7 cellular contexts compared by ENCODE assay signal in genomic region chr12:43758247-43758727, GRCh38. TPM values are rescaled to one million over a fixed set of nuclear protein-coding genes. Genes with fewer than 3 reads are reported as not detected.
A peak's percentile ranks its signal among the peaks of the same experiment; 100 is the strongest.
DNase-seq lines count a peak whose midpoint lies in the region; ATAC-seq and TF ChIP-seq lines count a peak whose summit lies in the region.

No MANE protein-coding gene starts in this region.

- H3K79me2 ChIP-seq in OCI-LY7 (ENCODE audit: insufficient read depth, low read depth, low read length), result peaks cover 75% of the 10 kb centered on the region

- H3K27ac Mint-ChIP-seq in chondrocyte (ENCODE audit: unreplicated experiment), result peak overlapping the region; percentile 73
- H3K27ac Mint-ChIP-seq in stimulated activated naive B cell treated with anti-CD40 and anti-IgM and Interleukin-4, amounts not matched to agents 10 μg/mL and 1 μg/mL and 100 μg/mL, for 72 hours, result peak overlapping the region; percentile 99

- peak overlapping the region; percentile 85 for H3K4me3 Mint-ChIP-seq in chondrocyte (ENCODE audit: unreplicated experiment)
- H3K4me3 Mint-ChIP-seq in stimulated activated naive B cell treated with anti-CD40 and anti-IgM and Interleukin-4, amounts not matched to agents 10 μg/mL and 1 μg/mL and 100 μg/mL, for 72 hours, result peak overlapping the region; percentile 97 to 98

- ATAC-seq in HG02763 (IDR thresholded peaks at IDR 0.05; ENCODE audit: unreplicated experiment), result peak; percentile 1
- ATAC-seq in left lobe of liver, result peak; percentile 52
- peak in 1 of 2 donors; percentile 30 for ATAC-seq in stimulated activated naive B cell treated with anti-CD40 and anti-IgM and Interleukin-4, amounts not matched to agents 10 μg/mL and 1 μg/mL and 100 μg/mL, for 72 hours (replicated peaks)
- no peak for ATAC-seq in GM18861 (IDR thresholded peaks at IDR 0.05; ENCODE audit: unreplicated experiment)

- peaks cover 10% of the 10 kb centered on the region; the same call in 1 of the 2 replicates for H4K20me1 ChIP-seq in OCI-LY7 (ENCODE audit: insufficient read depth, low read length)

- BruUV-seq in OCI-LY7 (replicated peaks; lab: Mats Ljungman, UMichigan), result TSS peak; percentile 68

- H3K4me2 ChIP-seq in OCI-LY7 (ENCODE audit: low read length), result peak overlapping the region; percentile 98

- H3K4me1 ChIP-seq in OCI-LY7 (ENCODE audit: insufficient read depth, low read length, poor library complexity, severe bottlenecking), result peaks cover 45% of the 10 kb centered on the region

- no peaks in the 10 kb centered on the region for H3K9me2 ChIP-seq in OCI-LY7 (ENCODE audit: insufficient read depth, low read length)

- intact Hi-C loops in OCI-LY7 (cut with micrococcal nuclease; ENCODE audit: unreplicated experiment), result loop anchor here (2.0 kb wide), 2 partner anchors 47 to 79 kb away; partner anchors contain the start of gene TMEM117

- POLR2A ChIA-PET in OCI-LY7 (lab: Charles Lee), result interaction anchor here (0.7 to 4.1 kb wide), 7 partner anchors 8 to 1383 kb away, joined by 3 to 27 read pairs (median 3); partner anchors contain the start of genes TMEM117 and TWF1

- H3K36me3 ChIP-seq in OCI-LY7 (ENCODE audit: insufficient read depth, low read length), result peaks cover 24% of the 10 kb centered on the region

- H3K4me3 ChIP-seq in GM12875 (ENCODE audit: low read depth, low read length) (peak overlapping the region; percentile 85), OCI-LY7 (ENCODE audit: low read depth, low read length, poor library complexity, severe bottlenecking) (peak overlapping the region; percentile 76)

- H3K4me1 Mint-ChIP-seq in chondrocyte (ENCODE audit: low read depth), result peaks cover 19% of the 10 kb centered on the region
- H3K4me1 Mint-ChIP-seq in stimulated activated naive B cell treated with anti-CD40 and anti-IgM and Interleukin-4, amounts not matched to agents 10 μg/mL and 1 μg/mL and 100 μg/mL, for 72 hours, result peaks cover 25 to 60% of the 10 kb centered on the region in 2 donors

- TF ChIP-seq CTCF in GM12875 (IDR thresholded peaks at IDR 0.05; ENCODE audit: borderline replicate concordance, insufficient read depth, low read depth, low read length), result no peak
- no peak for TF ChIP-seq CTCF in OCI-LY7 (conservative IDR thresholded peaks at IDR 0.05; ENCODE audit: low read length)
- no peak for TF ChIP-seq CTCF in chondrocyte (IDR thresholded peaks at IDR 0.05)

- H2AFZ ChIP-seq in OCI-LY7 (ENCODE audit: low read length), result peak overlapping the region; percentile 67; the same call in 1 of the 2 replicates

- peak overlapping the region; percentile 88 for H3K27ac ChIP-seq in OCI-LY7 (ENCODE audit: low read depth, low read length, poor library complexity, severe bottlenecking)

- peaks cover under 1% of the 10 kb centered on the region; the same call in 1 of the 2 replicates for H3K9me3 ChIP-seq in OCI-LY7 (ENCODE audit: low read length)

- peaks cover 5% of the 10 kb centered on the region for H3K36me3 Mint-ChIP-seq in chondrocyte (ENCODE audit: low read depth)
- H3K36me3 Mint-ChIP-seq in stimulated activated naive B cell treated with anti-CD40 and anti-IgM and Interleukin-4, amounts not matched to agents 10 μg/mL and 1 μg/mL and 100 μg/mL, for 72 hours, result peaks cover 15 to 30% of the 10 kb centered on the region in 2 donors

- DNase-seq in OCI-LY7 (ENCODE audit: low spot score), result no peak
- no peak for DNase-seq in chondrocyte (ENCODE audit: low spot score)
- DNase-seq in left lobe of liver (ENCODE audit: low spot score), result no peak
- DNase-seq in stimulated activated naive B cell treated with anti-CD40 and anti-IgM and Interleukin-4, amounts not matched to agents 10 μg/mL and 1 μg/mL and 100 μg/mL, for 72 hours, result no peak

- CTCF ChIA-PET in OCI-LY7 (lab: Charles Lee; ENCODE audit: unreplicated experiment), result no interaction called here

- H3K27me3 Mint-ChIP-seq in chondrocyte (ENCODE audit: low read depth), result no peaks in the 10 kb centered on the region
- H3K27me3 Mint-ChIP-seq in stimulated activated naive B cell treated with anti-CD40 and anti-IgM and Interleukin-4, amounts not matched to agents 10 μg/mL and 1 μg/mL and 100 μg/mL, for 72 hours, result no peaks in the 10 kb centered on the region

- H3K9me3 Mint-ChIP-seq in chondrocyte (ENCODE audit: low read depth), result no peaks in the 10 kb centered on the region
- no peaks in the 10 kb centered on the region for H3K9me3 Mint-ChIP-seq in stimulated activated naive B cell treated with anti-CD40 and anti-IgM and Interleukin-4, amounts not matched to agents 10 μg/mL and 1 μg/mL and 100 μg/mL, for 72 hours

RNA-seq across cellular contexts. Expression of gene PUS7L, which starts 0.3 kb away (rescaled TPM):
- total RNA-seq in OCI-LY7 (2014; rRNA removed; shearing (Covaris generic)), result 20.5 and 21.1 TPM in 2 replicates
- 23.3 and 27.0 TPM in 2 replicates for total RNA-seq in OCI-LY7 (2022)
- total RNA-seq in chondrocyte, result 6.9 to 14.1 TPM (median 7.7 TPM) in 3 replicates
- total RNA-seq in left lobe of liver, result 3.5 TPM

RNA-seq across cellular contexts. Expression of gene IRAK4, which starts 0.5 kb away (rescaled TPM):
- 17.3 and 17.9 TPM in 2 replicates for total RNA-seq in OCI-LY7 (2014; rRNA removed; shearing (Covaris generic))
- total RNA-seq in OCI-LY7 (2022) (28.9 and 31.7 TPM in 2 replicates), chondrocyte (6.5 to 7.5 TPM (median 7.3 TPM) in 3 replicates), left lobe of liver (7.5 TPM)

RNA-seq across cellular contexts. Expression of gene TWF1, which starts 47.8 kb away (rescaled TPM):
- total RNA-seq in OCI-LY7 (2014; rRNA removed; shearing (Covaris generic)), result 20.6 and 29.4 TPM in 2 replicates
- total RNA-seq in OCI-LY7 (2022) (22.0 and 26.1 TPM in 2 replicates), chondrocyte (78.3 to 95.3 TPM (median 91.6 TPM) in 3 replicates), left lobe of liver (29.0 TPM)
